Comparison of ENCODE assay signal across 14 cellular contexts in genomic region chr3:168049366-168049974, GRCh38. TPM values are rescaled to one million over a fixed set of nuclear protein-coding genes. Genes with fewer than 3 reads are reported as not detected.
DNase-seq lines count a peak whose midpoint lies in the region; ATAC-seq, FAIRE-seq and TF ChIP-seq lines count a peak whose summit lies in the region.
"Had no signal": no experiment of that assay in that cellular context is flagged by ENCODE, and none has a peak within 500 bp of the region (broad histone marks: within the 10 kb centered on the region; RNA-seq: fewer than 3 reads in every experiment).

No MANE protein-coding gene starts in this region.

- peaks cover 38% of the 10 kb centered on the region for H3K4me1 ChIP-seq in GM23248 (ENCODE audit: insufficient read depth)
- H3K4me1 ChIP-seq in astrocyte (ENCODE audit: insufficient read depth, low read length), result peaks cover 21% of the 10 kb centered on the region
- H3K4me1 ChIP-seq in heart right ventricle, result peaks cover 0 to 71% (median 46%) of the 10 kb centered on the region in 9 donors

- no peaks in the 10 kb centered on the region for H3K36me3 ChIP-seq in GM23248 (ENCODE audit: low read depth)
- no peaks in the 10 kb centered on the region for H3K36me3 ChIP-seq in astrocyte (ENCODE audit: insufficient read depth, low read length)
- no peaks in the 10 kb centered on the region for H3K36me3 ChIP-seq in heart right ventricle
- H3K36me3 ChIP-seq: ovary had no signal

- DNase-seq in GM23248, result peak; percentile 87
- DNase-seq in astrocyte (ENCODE audit: low read depth), result peak; percentile 75
- no peak for DNase-seq in heart right ventricle
- DNase-seq in pulmonary artery endothelial cell (ENCODE audit: low read depth, low spot score), result peak; percentile 4
- no peak for DNase-seq in Kasumi-1 (lab: John Stamatoyannopoulos, UW)
- no peak for DNase-seq in stimulated activated CD4-positive, alpha-beta T cell treated with anti-CD3 and anti-CD28 coated beads, Interleukin-4, amount 100 ng/mL, for 1 hour
- DNase-seq: activated naive CD8-positive, alpha-beta T cell treated with anti-CD3 and anti-CD28 coated beads, Interleukin-2, amount 10 ng/mL, durations not matched to agents 7 days and 5 days; ovary; T-helper 9 cell had no signal

- intact Hi-C loops in heart right ventricle (cut with DNase I), result loop anchor here in 8 of 10 donors (2.0 to 10.0 kb wide), 8 partner anchors 43 to 1725 kb away; partner anchors contain the start of genes GOLIM4 (in 4 of the 8) and MYNN (in 1 of the 8)

- peak overlapping the region; percentile 21 for H3K4me2 ChIP-seq in GM23248 (ENCODE audit: unreplicated experiment)
- H3K4me2 ChIP-seq in astrocyte (ENCODE audit: low read length), result peak overlapping the region; percentile 27

- FAIRE-seq in astrocyte (lab: Jason Lieb, UNC), result no peak
- FAIRE-seq: keratinocyte, urothelium cell line had no signal

- peaks cover 28% of the 10 kb centered on the region for H3K4me1 Mint-ChIP-seq in astrocyte (ENCODE audit: low read depth, unreplicated experiment)
- H3K4me1 Mint-ChIP-seq: activated naive CD8-positive, alpha-beta T cell treated with anti-CD3 and anti-CD28 coated beads, Interleukin-2, amount 10 ng/mL, durations not matched to agents 7 days and 5 days had no signal

- H3K9me3 ChIP-seq in GM23248 (ENCODE audit: low read depth) (no peaks in the 10 kb centered on the region), astrocyte (ENCODE audit: insufficient read depth, low read depth, low read length) (no peaks in the 10 kb centered on the region), heart right ventricle (no peaks in the 10 kb centered on the region)
- H3K9me3 ChIP-seq: ovary had no signal

- no peak overlapping the region for H3K4me3 Mint-ChIP-seq in astrocyte (ENCODE audit: unreplicated experiment)
- H3K4me3 Mint-ChIP-seq: activated naive CD8-positive, alpha-beta T cell treated with anti-CD3 and anti-CD28 coated beads, Interleukin-2, amount 10 ng/mL, durations not matched to agents 7 days and 5 days had no signal

- H3K79me2 ChIP-seq in GM23248 (ENCODE audit: insufficient read depth) (peaks cover 98% of the 10 kb centered on the region), astrocyte (ENCODE audit: insufficient read depth, low read length) (peaks cover 64% of the 10 kb centered on the region)

- H3K27me3 Mint-ChIP-seq in astrocyte (ENCODE audit: low read depth, unreplicated experiment), result no peaks in the 10 kb centered on the region

- H3K9ac ChIP-seq in GM23248 (peak overlapping the region; percentile 35; the same call in 1 of the 2 replicates), astrocyte (ENCODE audit: low read length) (peak overlapping the region; percentile 45)

- peak overlapping the region; percentile 48 for H3K27ac Mint-ChIP-seq in astrocyte (ENCODE audit: unreplicated experiment)
- H3K27ac Mint-ChIP-seq: activated naive CD8-positive, alpha-beta T cell treated with anti-CD3 and anti-CD28 coated beads, Interleukin-2, amount 10 ng/mL, durations not matched to agents 7 days and 5 days had no signal

- no peaks in the 10 kb centered on the region for H3K9me3 Mint-ChIP-seq in astrocyte (ENCODE audit: unreplicated experiment)
- H3K9me3 Mint-ChIP-seq: activated naive CD8-positive, alpha-beta T cell treated with anti-CD3 and anti-CD28 coated beads, Interleukin-2, amount 10 ng/mL, durations not matched to agents 7 days and 5 days had no signal

- peaks cover 33% of the 10 kb centered on the region; the same call in 1 of the 2 replicates for H3F3A ChIP-seq in GM23248 (ENCODE audit: insufficient read depth)

- ATAC-seq in heart right ventricle (peak in 3 of 8 donors; percentile 37 to 48 (median 48)), GM19455 (IDR thresholded peaks at IDR 0.05; ENCODE audit: unreplicated experiment) (no peak), HG02970 (IDR thresholded peaks at IDR 0.05; ENCODE audit: low FRiP score, unreplicated experiment) (no peak)
- ATAC-seq: Panc1 had no signal

- no peaks in the 10 kb centered on the region for H3K36me3 Mint-ChIP-seq in astrocyte (ENCODE audit: low read depth, unreplicated experiment)
- H3K36me3 Mint-ChIP-seq: activated naive CD8-positive, alpha-beta T cell treated with anti-CD3 and anti-CD28 coated beads, Interleukin-2, amount 10 ng/mL, durations not matched to agents 7 days and 5 days had no signal

- TF ChIP-seq CTCF in astrocyte (IDR thresholded peaks at IDR 0.05; ENCODE audit: insufficient read depth, low read depth, low read length) (no peak), heart right ventricle (IDR thresholded peaks at IDR 0.05) (no peak)

- in situ Hi-C loops in GM23248 (cut with MboI), result no loop called here

- H3K27ac ChIP-seq in GM23248, result peak overlapping the region; percentile 43
- H3K27ac ChIP-seq in astrocyte (ENCODE audit: low read depth, low read length), result peak overlapping the region; percentile 44
- peak overlapping the region in 8 of 10 donors; percentile 26 to 69 (median 54) for H3K27ac ChIP-seq in heart right ventricle
- H3K27ac ChIP-seq: ovary had no signal

- H3K27me3 ChIP-seq in GM23248 (replicated peaks; ENCODE audit: insufficient read depth) (no peaks in the 10 kb centered on the region), astrocyte (ENCODE audit: insufficient read depth, low read length) (no peaks in the 10 kb centered on the region), heart right ventricle (no peaks in the 10 kb centered on the region)
- H3K27me3 ChIP-seq: ovary had no signal

- H3K4me3 ChIP-seq in GM23248 (no peak overlapping the region), astrocyte (ENCODE audit: insufficient read depth, low read depth, low read length) (no peak overlapping the region), heart right ventricle (no peak overlapping the region)
- H3K4me3 ChIP-seq: ovary had no signal

- H3K9me2 ChIP-seq in GM23248 (ENCODE audit: insufficient read depth), result no peaks in the 10 kb centered on the region

- H4K20me1 ChIP-seq in GM23248 (ENCODE audit: insufficient read depth) (no peaks in the 10 kb centered on the region), astrocyte (ENCODE audit: insufficient read depth, low read length) (peaks cover 59% of the 10 kb centered on the region)

- WGBS in GM23248 (ENCODE audit: low coverage in 1 of 2, low lambda C conversion rate in 2 of 2, missing lambda C conversion rate in 2 of 2), 2 experiments, result 53 to 56% methylated on average over 6 of the region's 6 CpGs
- WGBS in heart right ventricle, 2 donors, result 57 to 61% methylated on average over 6 of the region's 6 CpGs

- H2AFZ ChIP-seq in GM23248 (no peak overlapping the region), astrocyte (ENCODE audit: low read depth, low read length) (no peak overlapping the region)

RNA-seq across cellular contexts. Expression of gene GOLIM4, which starts 46.3 kb away (rescaled TPM):
- total RNA-seq in GM23248 (2014; rRNA removed; shearing (Covaris generic)), result 57.0 and 66.8 TPM in 2 replicates
- 84.4 TPM in 2 replicates for polyA plus RNA-seq in GM23248 (2016; fragmentation: Nextera tagmentation; extraction: Ambion mirVana)
- 51.5 and 53.7 TPM in 2 replicates for total RNA-seq in astrocyte
- total RNA-seq in heart right ventricle, result 100 to 1,000 TPM in 1 of 10 donors, 10 to 100 TPM in 9; 56.6 to 103 (median 77.3) TPM
- 10 to 100 TPM; 18.8 to 38.0 TPM for polyA plus RNA-seq in heart right ventricle
- total RNA-seq in pulmonary artery endothelial cell, result 58.0 and 58.9 TPM in 2 replicates

Comparison
In these comparisons a context has a peak if more than half of its experiments do, and no peak if none do; other contexts are left out.
1. DNase-seq: peak in GM23248 (single experiment), astrocyte (single experiment) and pulmonary artery endothelial cell (single experiment); none in heart right ventricle (0 of 2), Kasumi-1 (0 of 2) and stimulated activated CD4-positive, alpha-beta T cell treated with anti-CD3 and anti-CD28 coated beads, Interleukin-4, amount 100 ng/mL, for 1 hour (single experiment).
2. Peak in every context shown above with its lines, with median percentiles within 50 percentile points of each other: H3K27ac ChIP-seq.